24 cellular contexts compared by ENCODE assay signal in the genomic region with DNA sequence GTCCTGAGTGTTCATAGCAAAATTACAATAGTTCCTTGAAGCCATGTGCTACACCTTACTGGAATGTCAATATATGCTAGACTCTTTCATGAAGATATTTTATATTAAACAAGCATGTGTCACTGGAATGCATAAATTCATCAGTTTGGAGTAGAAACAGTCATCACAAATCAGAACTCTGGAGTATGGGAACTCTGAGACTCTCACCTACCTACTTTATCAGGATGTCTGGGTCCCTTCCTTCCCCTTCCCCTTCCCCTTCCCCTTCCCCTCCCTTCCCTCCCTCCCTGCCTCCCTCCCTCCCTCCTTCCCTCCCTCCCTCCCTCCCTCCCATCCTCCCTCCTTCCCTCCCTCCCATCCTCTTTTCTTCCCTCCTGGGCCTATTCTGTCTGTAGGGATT.
"Had no signal": no experiment of that assay in that cellular context is flagged by ENCODE, and none has a peak within 500 bp of the region (broad histone marks: within the 10 kb centered on the region; RNA-seq: fewer than 3 reads in every experiment).

No MANE protein-coding gene starts in this region.

- H3K4me1 ChIP-seq: ascending aorta, SJSA1 had no signal

- H3K9me3 ChIP-seq: ascending aorta, body of pancreas, SJSA1 had no signal

- H3K4me3 ChIP-seq: ascending aorta, body of pancreas, cardiac muscle cell, SJSA1 had no signal

- H3K36me3 ChIP-seq: ascending aorta, cardiac muscle cell, SJSA1 had no signal

- DNase-seq: activated CD4-positive, alpha-beta T cell treated with anti-CD3 and anti-CD28 coated beads for 4 hours; activated CD8-positive, alpha-beta memory T cell treated with anti-CD3 and anti-CD28 coated beads, Interleukin-2, amount 50 U/mL, for 4 hours; activated CD8-positive, alpha-beta T cell treated with anti-CD3 and anti-CD28 coated beads for 36 hours; activated naive CD4-positive, alpha-beta T cell; amniotic stem cell; body of pancreas; KG1; NCI-H1105; NCI-H1436; NCI-H1694 treated with DMSO at 0.1 percent for 48 hours; NCI-H2029 treated with DMSO at 0.1 percent for 48 hours; NCI-H345; NCI-H510A; NCI-H526 treated with DMSO at 0.1 percent for 48 hours; OCI-M1; RPMI8226; SHP77; SW 1271 had no signal

- H3K27ac ChIP-seq: ascending aorta, body of pancreas, cardiac muscle cell, SJSA1 had no signal

- ATAC-seq: activated CD4-positive, CD25-positive, alpha-beta regulatory T cell treated with anti-CD3 and anti-CD28 coated beads, Interleukin-2, amount 50 U/mL, for 24 hours; activated CD8-positive, alpha-beta T cell treated with anti-CD3 and anti-CD28 coated beads for 36 hours; body of pancreas; Panc1; SK-N-SH treated with all-trans-retinoic acid at 6 μM for 48 hours had no signal

- H3K27me3 ChIP-seq: ascending aorta, body of pancreas, cardiac muscle cell, SJSA1 had no signal
